12 cellular contexts compared by ENCODE assay signal in the genomic region with DNA sequence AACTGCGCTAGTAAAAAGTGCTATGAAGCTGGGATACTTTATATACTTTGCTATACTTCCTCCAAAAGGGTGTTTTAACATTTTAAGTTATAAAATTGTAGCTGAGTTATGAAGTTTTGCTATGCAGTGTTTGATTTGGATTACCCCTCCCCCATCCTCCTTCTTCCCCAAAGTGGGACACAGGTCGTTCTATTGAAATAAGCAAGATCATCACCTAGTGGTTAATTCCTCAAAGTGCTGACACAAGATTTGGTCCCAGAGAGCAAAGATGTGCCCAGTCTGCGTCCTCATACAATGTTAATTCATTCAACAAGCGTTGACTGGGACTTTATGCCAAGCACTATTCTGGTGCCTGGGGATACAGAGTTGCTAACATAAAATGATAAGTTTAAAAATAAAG.
DNase-seq lines count a peak whose midpoint lies in the region; ATAC-seq and TF ChIP-seq lines count a peak whose summit lies in the region.
"Had no signal": no experiment of that assay in that cellular context is flagged by ENCODE, and none has a peak within 500 bp of the region (broad histone marks: within the 10 kb centered on the region; RNA-seq: fewer than 3 reads in every experiment).

No MANE protein-coding gene starts in this region.

- in situ Hi-C loops in mammary epithelial cell (cut with MboI; ENCODE audit: low sequenced_read_pairs in 2 of 2) = no loop called here

- CTCF ChIA-PET in mammary epithelial cell (lab: Charles Lee; ENCODE audit: low non-redundant PET) = no interaction called here

- H3K4me2 ChIP-seq in mammary epithelial cell (ENCODE audit: insufficient read depth, low read depth, low read length) = no peak overlapping the region

- H3K27me3 Mint-ChIP-seq in nephron progenitor cell (ENCODE audit: low read depth, poor library complexity) = no peaks in the 10 kb centered on the region
- peaks cover 2% of the 10 kb centered on the region for H3K27me3 Mint-ChIP-seq in T-helper 17 cell
- H3K27me3 Mint-ChIP-seq: IgD-negative memory B cell had no signal

- H3K36me3 ChIP-seq in mammary epithelial cell (ENCODE audit: insufficient read depth, low read length) = no peaks in the 10 kb centered on the region

- H3K79me2 ChIP-seq in mammary epithelial cell (ENCODE audit: insufficient read depth, low read length) = no peaks in the 10 kb centered on the region

- H3K27me3 ChIP-seq in mammary epithelial cell (ENCODE audit: insufficient read depth, low read length) = no peaks in the 10 kb centered on the region

- H3K4me1 Mint-ChIP-seq in nephron progenitor cell (no peaks in the 10 kb centered on the region), T-helper 17 cell (no peaks in the 10 kb centered on the region)
- H3K4me1 Mint-ChIP-seq: brain, IgD-negative memory B cell had no signal

- WGBS in mammary epithelial cell (ENCODE audit: low coverage, missing lambda C conversion rate) = 41% methylated on average over 4 of the region's 4 CpGs

- DNase-seq in EH (ENCODE audit: low read depth) (peak; percentile 20), LHCN-M2 (ENCODE audit: low read depth) (peak; percentile 6), mammary epithelial cell (no peak), nephron progenitor cell (no peak), T-helper 17 cell (no peak)
- DNase-seq in stimulated activated CD4-positive, alpha-beta T cell treated with anti-CD3 and anti-CD28 coated beads, Interleukin-4, amount 100 ng/mL, for 24 hours = no peak
- DNase-seq: NCI-H524 treated with DMSO at 0.1 percent for 48 hours had no signal

- no peak overlapping the region for H3K4me3 ChIP-seq in mammary epithelial cell (replicated peaks in 1 of 3; ENCODE audit: insufficient read depth in 1 of 3, low read depth in 2 of 3, low read length in 3 of 3)

- no peak overlapping the region for H3K9ac ChIP-seq in mammary epithelial cell (ENCODE audit: insufficient read depth, low read length)

- H3K36me3 Mint-ChIP-seq in nephron progenitor cell (ENCODE audit: low read depth) (peaks cover 21% of the 10 kb centered on the region), T-helper 17 cell (ENCODE audit: low read depth) (no peaks in the 10 kb centered on the region)
- H3K36me3 Mint-ChIP-seq: brain, IgD-negative memory B cell had no signal

- H3K27ac Mint-ChIP-seq in nephron progenitor cell = no peak overlapping the region
- no peak overlapping the region for H3K27ac Mint-ChIP-seq in T-helper 17 cell
- H3K27ac Mint-ChIP-seq: brain, IgD-negative memory B cell had no signal

- intact Hi-C loops in mammary epithelial cell (cut with micrococcal nuclease) = loop anchor here (1.0 kb wide), 1 partner anchor 85 kb away; no protein-coding TSS in a partner anchor

- H2AFZ ChIP-seq in mammary epithelial cell (ENCODE audit: low read depth, low read length) = no peak overlapping the region

- TF ChIP-seq CTCF in mammary epithelial cell (conservative IDR thresholded peaks at IDR 0.05 in 1 of 2, IDR thresholded peaks at IDR 0.05 in 1 of 2; ENCODE audit: extremely low read depth in 1 of 2, insufficient read depth in 1 of 2, low read depth in 1 of 2, low read length in 2 of 2) (peak; percentile 40 to 55), nephron progenitor cell (IDR thresholded peaks at IDR 0.05) (peak; percentile 28)

- H3K4me3 Mint-ChIP-seq in nephron progenitor cell (no peak overlapping the region), T-helper 17 cell (no peak overlapping the region)
- H3K4me3 Mint-ChIP-seq: brain had no signal

- BruUV-seq in mammary epithelial cell (replicated peaks; lab: Mats Ljungman, UMichigan) = no TSS peak

- H3K9me3 ChIP-seq in mammary epithelial cell (replicated peaks; ENCODE audit: insufficient read depth, low read length) = no peaks in the 10 kb centered on the region
- H3K9me3 ChIP-seq in T-helper 17 cell (ENCODE audit: control insufficient read depth, low read length, poor library complexity, severe bottlenecking) = no peaks in the 10 kb centered on the region

- no peak for ATAC-seq in HG03095 (IDR thresholded peaks at IDR 0.05; ENCODE audit: unreplicated experiment)
- no peak for ATAC-seq in T-helper 17 cell
- no peak for ATAC-seq in GM19467 (IDR thresholded peaks at IDR 0.05; ENCODE audit: unreplicated experiment)
- ATAC-seq: sciatic nerve had no signal

- dilution Hi-C loops in mammary epithelial cell (cut with HindIII; ENCODE audit: low sequenced_read_pairs) = no loop called here

- no peak overlapping the region for H3K27ac ChIP-seq in mammary epithelial cell (ENCODE audit: insufficient read depth, low read depth, low read length)

- peaks cover 10% of the 10 kb centered on the region for H3K4me1 ChIP-seq in mammary epithelial cell (ENCODE audit: insufficient read depth, low read length)

- peaks cover 4% of the 10 kb centered on the region for H3K9me3 Mint-ChIP-seq in nephron progenitor cell

- no peaks in the 10 kb centered on the region for H4K20me1 ChIP-seq in mammary epithelial cell (ENCODE audit: insufficient read depth, low read length)

Comparison
In these comparisons a context has a peak if more than half of its experiments do, and no peak if none do; other contexts are left out.
1. DNase-seq: peak in EH (single experiment) and LHCN-M2 (single experiment); none in mammary epithelial cell (single experiment), nephron progenitor cell (single experiment), T-helper 17 cell (0 of 3) and stimulated activated CD4-positive, alpha-beta T cell treated with anti-CD3 and anti-CD28 coated beads, Interleukin-4, amount 100 ng/mL, for 24 hours (single experiment).